Comparison of ENCODE assay signal across 11 cellular contexts in the genomic region with DNA sequence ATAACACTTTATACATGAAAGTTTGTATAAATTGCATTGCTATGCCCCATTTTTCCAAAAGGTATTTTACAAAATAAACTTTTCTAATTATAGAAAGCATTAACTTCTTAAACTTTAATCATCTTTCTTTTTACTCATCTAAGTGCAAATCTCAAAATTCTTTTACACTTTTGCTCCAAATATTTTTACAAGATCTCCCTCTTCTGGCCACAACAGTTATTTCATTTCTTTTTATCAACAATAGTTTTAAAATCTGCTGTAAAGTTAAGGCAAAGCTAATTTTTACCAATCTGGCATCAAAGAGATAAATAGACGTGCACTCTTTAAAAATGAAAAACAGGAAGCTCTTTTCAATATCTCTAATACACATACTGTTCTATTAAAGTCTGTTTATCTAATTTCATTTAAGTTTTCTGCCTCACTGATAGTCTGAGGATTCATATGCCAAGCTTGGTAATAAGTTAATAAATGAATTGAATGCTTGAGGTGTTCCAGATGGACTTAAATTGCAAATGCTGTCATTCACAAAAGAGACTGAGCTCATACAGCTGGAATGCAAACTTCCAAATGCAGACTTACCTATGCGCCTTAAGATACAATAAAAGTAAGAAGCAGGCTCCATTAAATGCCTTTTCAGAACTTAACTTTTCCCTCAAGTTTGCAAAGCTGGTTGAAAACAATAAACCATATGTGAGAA.
DNase-seq lines count a peak whose midpoint lies in the region; ATAC-seq, FAIRE-seq and TF ChIP-seq lines count a peak whose summit lies in the region.
"Had no signal": no experiment of that assay in that cellular context is flagged by ENCODE, and none has a peak within 500 bp of the region (broad histone marks: within the 10 kb centered on the region; RNA-seq: fewer than 3 reads in every experiment).

No MANE protein-coding gene starts in this region.

- no peak overlapping the region for H3K27ac Mint-ChIP-seq in endothelial cell (ENCODE audit: unreplicated experiment)

- ATAC-seq in GM18517 (IDR thresholded peaks at IDR 0.05; ENCODE audit: unreplicated experiment): no peak

- H3K9me3 Mint-ChIP-seq in endothelial cell (ENCODE audit: unreplicated experiment): no peaks in the 10 kb centered on the region

- no peak for FAIRE-seq in small intestine (lab: Jason Lieb, UNC)

- H3K27ac ChIP-seq in PC-9: no peak overlapping the region
- no peak overlapping the region for H3K27ac ChIP-seq in small intestine (ENCODE audit: low read depth in 1 of 2, low read length in 1 of 2)
- H3K27ac ChIP-seq in caudate nucleus (ENCODE audit: low read depth, low read length): no peak overlapping the region

- 40 to 46% (median 42%) methylated on average over 2 of the region's 2 CpGs for WGBS in small intestine, 3 donors

- no peak overlapping the region for H3K4me3 ChIP-seq in PC-9
- H3K4me3 ChIP-seq in small intestine (ENCODE audit: low read depth in 1 of 2, low read length in 2 of 2): no peak overlapping the region

- no peaks in the 10 kb centered on the region for H3K27me3 Mint-ChIP-seq in endothelial cell (ENCODE audit: unreplicated experiment)

- H3K36me3 ChIP-seq in PC-9 (ENCODE audit: low read depth) (no peaks in the 10 kb centered on the region), small intestine (ENCODE audit: control insufficient read depth in 2 of 2, insufficient read depth in 2 of 2, low read length in 2 of 2) (no peaks in the 10 kb centered on the region)

- DNase-seq in NCI-H82 (lab: John Stamatoyannopoulos, UW): peak; percentile 33
- DNase-seq in NCI-H82 treated with DMSO at 0.1 percent for 48 hours (lab: John Stamatoyannopoulos, UW; ENCODE audit: unreplicated experiment): no peak
- DNase-seq in PC-9: no peak
- no peak for DNase-seq in endothelial cell (ENCODE audit: low spot score)
- peak; percentile 1 for DNase-seq in small intestine
- DNase-seq in stimulated activated CD4-positive, alpha-beta T cell treated with anti-CD3 and anti-CD28 coated beads, Interleukin-12 subunit alpha, Interleukin-12 subunit beta, amount 100 ng/mL, for 4 hours: no peak
- no peak for DNase-seq in caudate nucleus (lab: John Stamatoyannopoulos, UW)
- DNase-seq: cortex of kidney, NCI-H2029 treated with DMSO at 0.1 percent for 48 hours, T-helper 1 cell had no signal

- no peak overlapping the region for H3K4me3 Mint-ChIP-seq in endothelial cell (ENCODE audit: unreplicated experiment)

- H3K27me3 ChIP-seq in PC-9 (ENCODE audit: insufficient read depth, low read depth) (no peaks in the 10 kb centered on the region), small intestine (ENCODE audit: control insufficient read depth in 2 of 2, insufficient read depth in 2 of 2, low read length in 2 of 2) (no peaks in the 10 kb centered on the region)

- no peaks in the 10 kb centered on the region; the same call in 1 of the 2 replicates for H3K9me2 ChIP-seq in PC-9 (ENCODE audit: insufficient read depth)

- H3K4me2 ChIP-seq in PC-9: no peak overlapping the region

- no peaks in the 10 kb centered on the region for H3K79me2 ChIP-seq in PC-9 (ENCODE audit: low read depth)

- BruUV-seq in PC-9 (replicated peaks; lab: Mats Ljungman, UMichigan): no TSS peak

- H3K36me3 Mint-ChIP-seq in endothelial cell (ENCODE audit: low read depth, unreplicated experiment): no peaks in the 10 kb centered on the region

- H2AFZ ChIP-seq in PC-9: no peak overlapping the region

- no peaks in the 10 kb centered on the region for H3F3A ChIP-seq in PC-9 (ENCODE audit: insufficient read depth, low read depth)

- H4K20me1 ChIP-seq in PC-9 (ENCODE audit: insufficient read depth): no peaks in the 10 kb centered on the region; the same call in 1 of the 2 replicates

- intact Hi-C loops in PC-9 (cut with micrococcal nuclease; ENCODE audit: unreplicated experiment): no loop called here

- no peaks in the 10 kb centered on the region for H3K4me1 ChIP-seq in PC-9 (replicated peaks; ENCODE audit: insufficient read depth)
- H3K4me1 ChIP-seq in small intestine (ENCODE audit: control insufficient read depth in 2 of 2, insufficient read depth in 1 of 2, low read depth in 1 of 2, low read length in 1 of 2): no peaks in the 10 kb centered on the region

- POLR2A ChIA-PET in PC-9 (lab: Charles Lee; ENCODE audit: unreplicated experiment): no interaction called here

- H3K4me1 Mint-ChIP-seq in endothelial cell (ENCODE audit: unreplicated experiment): no peaks in the 10 kb centered on the region

- CTCF ChIA-PET in PC-9 (lab: Charles Lee): no interaction called here

- peak; percentile 60 for TF ChIP-seq CTCF in PC-9 (conservative IDR thresholded peaks at IDR 0.05)
- peak; percentile 71 for TF ChIP-seq CTCF in endothelial cell (IDR thresholded peaks at IDR 0.05; ENCODE audit: unreplicated experiment)

- H3K9me3 ChIP-seq in PC-9 (ENCODE audit: insufficient read depth, low read depth): no peaks in the 10 kb centered on the region; the same call in 1 of the 2 replicates
- no peaks in the 10 kb centered on the region for H3K9me3 ChIP-seq in small intestine (ENCODE audit: control insufficient read depth, low read depth)

Comparison
In these comparisons a context has a peak if more than half of its experiments do, and no peak if none do; other contexts are left out.
1. DNase-seq: peak in NCI-H82 (single experiment) and small intestine (single experiment); none in NCI-H82 treated with DMSO at 0.1 percent for 48 hours (single experiment), PC-9 (0 of 2), endothelial cell (single experiment), stimulated activated CD4-positive, alpha-beta T cell treated with anti-CD3 and anti-CD28 coated beads, Interleukin-12 subunit alpha, Interleukin-12 subunit beta, amount 100 ng/mL, for 4 hours (single experiment) and caudate nucleus (0 of 61).